ENCODE assay signal across 8 cellular contexts in genomic region chr2:97868986-97869721, GRCh38.
DNase-seq lines count a peak whose midpoint lies in the region; TF ChIP-seq lines count a peak whose summit lies in the region.

No MANE protein-coding gene starts in this region.

- H3K4me1 ChIP-seq in A673 (ENCODE audit: insufficient read depth, low read length, poor library complexity, severe bottlenecking) = peaks cover 6% of the 10 kb centered on the region

- no peaks in the 10 kb centered on the region for H3K36me3 ChIP-seq in A673 (ENCODE audit: insufficient read depth, low read length, poor library complexity, severe bottlenecking)
- H3K36me3 ChIP-seq in KOPT-K1 (ENCODE audit: insufficient read depth, low read length) = no peaks in the 10 kb centered on the region

- H3K4me3 Mint-ChIP-seq in chondrocyte (ENCODE audit: unreplicated experiment) = no peak overlapping the region

- H3K27me3 Mint-ChIP-seq in chondrocyte (ENCODE audit: low read depth) = no peaks in the 10 kb centered on the region

- intact Hi-C loops in A673 (cut with micrococcal nuclease; ENCODE audit: unreplicated experiment) = no loop called here

- POLR2A ChIA-PET in A673 (lab: Charles Lee; ENCODE audit: low non-redundant PET) = no interaction called here

- H3K4me1 Mint-ChIP-seq in chondrocyte (ENCODE audit: low read depth) = peaks cover 37% of the 10 kb centered on the region

- H3K36me3 Mint-ChIP-seq in chondrocyte (ENCODE audit: low read depth) = no peaks in the 10 kb centered on the region

- H3K27me3 ChIP-seq in A673 (replicated peaks; ENCODE audit: insufficient read depth, low read depth, low read length, poor library complexity) = no peaks in the 10 kb centered on the region

- TF ChIP-seq CTCF in A673 (conservative IDR thresholded peaks at IDR 0.05; ENCODE audit: low read depth, low read length) (no peak), chondrocyte (IDR thresholded peaks at IDR 0.05) (no peak)

- DNase-seq in A673 (ENCODE audit: low spot score) (peak; percentile 31), chondrocyte (ENCODE audit: low spot score) (no peak), lung microvascular endothelial cell (ENCODE audit: low read depth in 2 of 2) (peak; percentile 18 to 94), NCI-H1436 treated with DMSO at 0.1 percent for 48 hours (lab: John Stamatoyannopoulos, UW) (no peak), middle frontal gyrus (ENCODE audit: extremely low spot score, low spot score) (no peak), NCI-H748 (lab: John Stamatoyannopoulos, UW; ENCODE audit: unreplicated experiment) (no peak)
- DNase-seq in activated naive CD4-positive, alpha-beta T cell treated with Interleukin-2 at 50 U/mL for 16 hours = no peak

- H3K27ac Mint-ChIP-seq in chondrocyte (ENCODE audit: unreplicated experiment) = peak overlapping the region; percentile 96

- no peak overlapping the region for H3K27ac ChIP-seq in A673 (ENCODE audit: low read depth, low read length, poor library complexity, severe bottlenecking)
- H3K27ac ChIP-seq in KOPT-K1 (ENCODE audit: low read depth, low read length, poor library complexity, severe bottlenecking) = peak overlapping the region; percentile 78

- H3K9me3 Mint-ChIP-seq in chondrocyte (ENCODE audit: low read depth) = peaks cover 2% of the 10 kb centered on the region

- no TSS peak for BruUV-seq in A673 (replicated peaks; lab: Mats Ljungman, UMichigan)

- CTCF ChIA-PET in A673 (lab: Charles Lee) = no interaction called here

- H3K9me3 ChIP-seq in A673 (ENCODE audit: low read depth, low read length, poor library complexity, severe bottlenecking) = no peaks in the 10 kb centered on the region
- H3K9me3 ChIP-seq in KOPT-K1 (ENCODE audit: insufficient read depth, low read length, poor library complexity, severe bottlenecking) = peaks cover 21% of the 10 kb centered on the region

- H3K4me3 ChIP-seq in A673 (ENCODE audit: low read depth, low read length, poor library complexity, severe bottlenecking) = no peak overlapping the region

Comparison
In these comparisons a context has a peak if more than half of its experiments do, and no peak if none do; other contexts are left out.
1. DNase-seq: peak in A673 (single experiment) and lung microvascular endothelial cell (2 of 2); none in chondrocyte (single experiment), NCI-H1436 treated with DMSO at 0.1 percent for 48 hours (single experiment), activated naive CD4-positive, alpha-beta T cell treated with Interleukin-2 at 50 U/mL for 16 hours (single experiment), middle frontal gyrus (single experiment) and NCI-H748 (single experiment).